ENCODE assay signal across 1 cellular context in the genomic region with DNA sequence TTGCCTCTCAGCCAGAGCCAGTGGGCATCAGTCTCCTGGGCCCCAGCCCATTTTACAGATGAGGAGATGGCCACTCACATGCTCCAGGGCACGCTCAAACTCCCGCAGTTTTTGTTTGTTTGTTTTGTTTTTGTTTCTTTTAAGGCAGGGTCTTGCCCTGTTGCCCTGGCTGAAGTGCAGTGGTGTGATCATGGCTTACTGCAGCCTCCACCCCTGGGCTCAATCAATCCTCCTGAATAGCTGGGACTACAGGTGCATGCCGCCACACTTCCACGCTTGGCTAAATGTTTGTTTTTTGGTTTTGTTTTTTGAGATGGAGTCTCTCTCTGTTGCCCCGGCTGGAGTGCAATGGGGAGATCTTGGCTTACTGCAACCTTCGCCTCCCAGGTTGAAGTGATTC.
A peak's percentile ranks its signal among the peaks of the same experiment; 100 is the strongest.
TF ChIP-seq lines count a peak whose summit lies in the region.

No MANE protein-coding gene starts in this region.

TF ChIP-seq in HepG2, 621 proteins besides CTCF, POLR2A, EP300 and RAD21:
- TF ChIP-seq ZNF121 (CRISPR knock-in tag; IDR thresholded peaks at IDR 0.05) (peak; percentile 40; the same call in 1 of the 2 replicates), MTA1 (CRISPR knock-in tag; IDR thresholded peaks at IDR 0.05; ENCODE audit: borderline replicate concordance) (0 out of 2 replicates have a peak, but pooled peaks have one; percentile 1), ZNF629 (CRISPR knock-in tag; conservative IDR thresholded peaks at IDR 0.05) (peak; percentile 80), ATF1 (CRISPR knock-in tag; IDR thresholded peaks at IDR 0.05) (no peak), NFE2L1 (CRISPR knock-in tag; IDR thresholded peaks at IDR 0.05; ENCODE audit: borderline replicate concordance) (no peak), HNRNPH1 (optimal IDR thresholded peaks at IDR 0.05; ENCODE audit: low read depth, low read length) (no peak), MLLT10 (CRISPR knock-in tag; IDR thresholded peaks at IDR 0.05) (no peak), RBAK (CRISPR knock-in tag; IDR thresholded peaks at IDR 0.05) (no peak), MAFK (conservative IDR thresholded peaks at IDR 0.05 in 1 of 2, IDR thresholded peaks at IDR 0.05 in 1 of 2; ENCODE audit: low read length in 2 of 2) (no peak), ZSCAN12 (CRISPR knock-in tag; IDR thresholded peaks at IDR 0.05) (no peak)
- TF ChIP-seq, protein P1, sequence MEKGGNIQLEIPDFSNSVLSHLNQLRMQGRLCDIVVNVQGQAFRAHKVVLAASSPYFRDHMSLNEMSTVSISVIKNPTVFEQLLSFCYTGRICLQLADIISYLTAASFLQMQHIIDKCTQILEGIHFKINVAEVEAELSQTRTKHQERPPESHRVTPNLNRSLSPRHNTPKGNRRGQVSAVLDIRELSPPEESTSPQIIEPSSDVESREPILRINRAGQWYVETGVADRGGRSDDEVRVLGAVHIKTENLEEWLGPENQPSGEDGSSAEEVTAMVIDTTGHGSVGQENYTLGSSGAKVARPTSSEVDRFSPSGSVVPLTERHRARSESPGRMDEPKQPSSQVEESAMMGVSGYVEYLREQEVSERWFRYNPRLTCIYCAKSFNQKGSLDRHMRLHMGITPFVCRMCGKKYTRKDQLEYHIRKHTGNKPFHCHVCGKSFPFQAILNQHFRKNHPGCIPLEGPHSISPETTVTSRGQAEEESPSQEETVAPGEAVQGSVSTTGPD (CRISPR knock-in tag; IDR thresholded peaks at IDR 0.05), result 0 out of 2 replicates have a peak, but pooled peaks have one; percentile 10
- TF ChIP-seq, protein P2, sequence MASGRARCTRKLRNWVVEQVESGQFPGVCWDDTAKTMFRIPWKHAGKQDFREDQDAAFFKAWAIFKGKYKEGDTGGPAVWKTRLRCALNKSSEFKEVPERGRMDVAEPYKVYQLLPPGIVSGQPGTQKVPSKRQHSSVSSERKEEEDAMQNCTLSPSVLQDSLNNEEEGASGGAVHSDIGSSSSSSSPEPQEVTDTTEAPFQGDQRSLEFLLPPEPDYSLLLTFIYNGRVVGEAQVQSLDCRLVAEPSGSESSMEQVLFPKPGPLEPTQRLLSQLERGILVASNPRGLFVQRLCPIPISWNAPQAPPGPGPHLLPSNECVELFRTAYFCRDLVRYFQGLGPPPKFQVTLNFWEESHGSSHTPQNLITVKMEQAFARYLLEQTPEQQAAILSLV (CRISPR knock-in tag; IDR thresholded peaks at IDR 0.05; ENCODE audit: borderline replicate concordance), result no peak
- TF ChIP-seq, protein P3, sequence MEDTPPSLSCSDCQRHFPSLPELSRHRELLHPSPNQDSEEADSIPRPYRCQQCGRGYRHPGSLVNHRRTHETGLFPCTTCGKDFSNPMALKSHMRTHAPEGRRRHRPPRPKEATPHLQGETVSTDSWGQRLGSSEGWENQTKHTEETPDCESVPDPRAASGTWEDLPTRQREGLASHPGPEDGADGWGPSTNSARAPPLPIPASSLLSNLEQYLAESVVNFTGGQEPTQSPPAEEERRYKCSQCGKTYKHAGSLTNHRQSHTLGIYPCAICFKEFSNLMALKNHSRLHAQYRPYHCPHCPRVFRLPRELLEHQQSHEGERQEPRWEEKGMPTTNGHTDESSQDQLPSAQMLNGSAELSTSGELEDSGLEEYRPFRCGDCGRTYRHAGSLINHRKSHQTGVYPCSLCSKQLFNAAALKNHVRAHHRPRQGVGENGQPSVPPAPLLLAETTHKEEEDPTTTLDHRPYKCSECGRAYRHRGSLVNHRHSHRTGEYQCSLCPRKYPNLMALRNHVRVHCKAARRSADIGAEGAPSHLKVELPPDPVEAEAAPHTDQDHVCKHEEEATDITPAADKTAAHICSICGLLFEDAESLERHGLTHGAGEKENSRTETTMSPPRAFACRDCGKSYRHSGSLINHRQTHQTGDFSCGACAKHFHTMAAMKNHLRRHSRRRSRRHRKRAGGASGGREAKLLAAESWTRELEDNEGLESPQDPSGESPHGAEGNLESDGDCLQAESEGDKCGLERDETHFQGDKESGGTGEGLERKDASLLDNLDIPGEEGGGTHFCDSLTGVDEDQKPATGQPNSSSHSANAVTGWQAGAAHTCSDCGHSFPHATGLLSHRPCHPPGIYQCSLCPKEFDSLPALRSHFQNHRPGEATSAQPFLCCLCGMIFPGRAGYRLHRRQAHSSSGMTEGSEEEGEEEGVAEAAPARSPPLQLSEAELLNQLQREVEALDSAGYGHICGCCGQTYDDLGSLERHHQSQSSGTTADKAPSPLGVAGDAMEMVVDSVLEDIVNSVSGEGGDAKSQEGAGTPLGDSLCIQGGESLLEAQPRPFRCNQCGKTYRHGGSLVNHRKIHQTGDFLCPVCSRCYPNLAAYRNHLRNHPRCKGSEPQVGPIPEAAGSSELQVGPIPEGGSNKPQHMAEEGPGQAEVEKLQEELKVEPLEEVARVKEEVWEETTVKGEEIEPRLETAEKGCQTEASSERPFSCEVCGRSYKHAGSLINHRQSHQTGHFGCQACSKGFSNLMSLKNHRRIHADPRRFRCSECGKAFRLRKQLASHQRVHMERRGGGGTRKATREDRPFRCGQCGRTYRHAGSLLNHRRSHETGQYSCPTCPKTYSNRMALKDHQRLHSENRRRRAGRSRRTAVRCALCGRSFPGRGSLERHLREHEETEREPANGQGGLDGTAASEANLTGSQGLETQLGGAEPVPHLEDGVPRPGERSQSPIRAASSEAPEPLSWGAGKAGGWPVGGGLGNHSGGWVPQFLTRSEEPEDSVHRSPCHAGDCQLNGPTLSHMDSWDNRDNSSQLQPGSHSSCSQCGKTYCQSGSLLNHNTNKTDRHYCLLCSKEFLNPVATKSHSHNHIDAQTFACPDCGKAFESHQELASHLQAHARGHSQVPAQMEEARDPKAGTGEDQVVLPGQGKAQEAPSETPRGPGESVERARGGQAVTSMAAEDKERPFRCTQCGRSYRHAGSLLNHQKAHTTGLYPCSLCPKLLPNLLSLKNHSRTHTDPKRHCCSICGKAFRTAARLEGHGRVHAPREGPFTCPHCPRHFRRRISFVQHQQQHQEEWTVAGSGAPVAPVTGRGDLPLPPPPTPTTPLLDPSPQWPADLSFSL (CRISPR knock-in tag; IDR thresholded peaks at IDR 0.05), result no peak
